In the genomic region with DNA sequence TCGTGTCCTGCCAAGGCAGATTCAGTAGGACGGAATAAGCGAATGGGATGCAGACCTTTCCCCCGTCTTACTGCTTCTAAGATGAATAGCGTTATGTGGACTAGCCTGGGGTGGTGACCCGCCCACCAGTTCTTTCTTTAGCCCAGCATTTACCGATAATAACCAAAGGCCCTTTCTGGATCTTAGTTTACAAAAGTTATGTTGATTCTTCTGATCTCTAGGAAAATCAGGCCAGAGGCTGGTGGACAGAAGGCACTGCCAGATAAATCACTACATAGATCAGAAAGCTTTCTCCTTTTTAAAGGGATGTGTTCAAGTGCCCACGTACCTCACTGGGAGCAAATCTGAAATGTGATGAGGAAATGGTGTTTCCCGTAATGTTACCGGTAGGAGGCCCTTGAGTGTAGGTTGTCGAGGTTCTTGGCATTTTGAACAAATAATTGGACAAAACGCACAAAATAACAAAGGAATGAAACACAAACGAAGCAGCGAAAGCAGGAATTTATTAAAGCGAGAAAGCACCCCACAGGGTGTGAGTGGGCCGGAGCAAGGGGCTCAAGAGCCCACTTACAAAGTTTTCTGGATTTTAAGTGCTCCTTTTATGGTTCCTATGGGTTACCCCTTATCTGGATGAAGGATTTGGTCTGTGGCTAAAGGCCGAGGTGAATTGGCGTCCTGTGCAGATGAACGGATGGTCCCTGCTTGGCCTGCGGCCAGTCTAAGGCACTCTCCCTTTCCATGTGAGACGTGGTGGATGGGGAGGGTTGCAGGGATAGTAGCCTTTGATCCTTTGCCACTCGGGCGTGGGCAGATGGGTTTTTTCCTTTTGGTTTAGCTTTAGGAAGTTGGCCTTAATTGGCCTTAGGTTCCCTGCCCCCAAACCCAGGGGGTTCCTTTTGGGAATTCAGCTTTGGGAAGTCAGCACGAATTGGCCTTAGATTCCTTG, we compare ENCODE assay signal across 1 cellular context.
TF ChIP-seq lines count a peak whose summit lies in the region.

No MANE protein-coding gene starts in this region.

TF ChIP-seq in endothelial cell of umbilical vein, 7 proteins besides CTCF, POLR2A, EP300 and RAD21:
- TF ChIP-seq GATA2 (IDR thresholded peaks at IDR 0.05; ENCODE audit: insufficient read depth, insufficient read length, low read depth, low read length) (no peak), FOS (IDR thresholded peaks at IDR 0.05; ENCODE audit: borderline replicate concordance, insufficient read depth, low read length) (no peak), POLR2AphosphoS5 (IDR thresholded peaks at IDR 0.05; ENCODE audit: insufficient read depth, low read depth, low read length) (no peak), EZH2 (IDR thresholded peaks at IDR 0.05; ENCODE audit: borderline replicate concordance, low read depth, low read length, severe bottlenecking) (no peak), MYC (IDR thresholded peaks at IDR 0.05; ENCODE audit: low read depth, low read length) (no peak), JUN (IDR thresholded peaks at IDR 0.05; ENCODE audit: borderline replicate concordance, insufficient read depth, insufficient read length, low read depth) (no peak)
- TF ChIP-seq, protein P1, sequence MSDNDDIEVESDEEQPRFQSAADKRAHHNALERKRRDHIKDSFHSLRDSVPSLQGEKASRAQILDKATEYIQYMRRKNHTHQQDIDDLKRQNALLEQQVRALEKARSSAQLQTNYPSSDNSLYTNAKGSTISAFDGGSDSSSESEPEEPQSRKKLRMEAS (IDR thresholded peaks at IDR 0.05; ENCODE audit: insufficient read depth, insufficient read length): no peak
